In the genomic region with DNA sequence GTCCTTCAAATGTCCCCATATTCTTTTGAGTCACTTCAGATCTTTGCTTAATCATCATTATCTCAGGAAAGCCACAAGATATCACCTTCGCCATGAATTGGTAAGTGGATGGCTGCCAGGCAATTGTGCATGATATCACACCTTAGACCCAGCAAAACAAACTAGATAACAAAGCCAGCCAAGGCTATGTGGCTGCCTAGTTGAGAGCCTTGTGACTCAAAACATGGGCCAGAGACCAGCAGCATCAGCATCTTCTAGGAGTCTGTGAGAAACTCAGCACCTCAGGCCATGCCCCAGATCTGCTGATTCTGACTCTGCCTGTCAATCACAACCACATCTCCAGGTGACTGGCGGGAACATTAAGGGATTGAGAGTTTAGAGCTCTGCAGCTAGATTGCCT, we compare ENCODE assay signal across 19 cellular contexts.
DNase-seq lines count a peak whose midpoint lies in the region; ATAC-seq, FAIRE-seq and TF ChIP-seq lines count a peak whose summit lies in the region.
"Had no signal": no experiment of that assay in that cellular context is flagged by ENCODE, and none has a peak within 500 bp of the region (broad histone marks: within the 10 kb centered on the region; RNA-seq: fewer than 3 reads in every experiment).

No MANE protein-coding gene starts in this region.

- no peaks in the 10 kb centered on the region for H3K9me2 ChIP-seq in MM.1S (replicated peaks; ENCODE audit: insufficient read depth, low read length)

- DNase-seq in HepG2 (ENCODE audit: low spot score) (no peak), right lobe of liver (no peak), MM.1S (peak; percentile 47), esophagus muscularis mucosa (ENCODE audit: extremely low spot score) (peak; percentile 77), retinal pigment epithelial cell (ENCODE audit: low read depth) (peak; percentile 32), kidney (no peak)
- DNase-seq in stimulated activated CD4-positive, alpha-beta T cell treated with anti-CD3 and anti-CD28 coated beads, Interleukin-2, amount 100 ng/mL, for 24 hours = no peak
- DNase-seq: CD8-positive, alpha-beta T cell; H9; NCI-H1105 treated with DMSO at 0.1 percent for 48 hours; NCI-H1694; NCI-H2081 treated with DMSO at 0.1 percent for 48 hours; NCI-H446 treated with DMSO at 0.1 percent for 48 hours had no signal

- H3K79me2 ChIP-seq in HepG2 (ENCODE audit: insufficient read depth, low read length) (no peaks in the 10 kb centered on the region), MM.1S (ENCODE audit: low read length) (no peaks in the 10 kb centered on the region)

- no peak overlapping the region for H3K4me2 ChIP-seq in HepG2 (ENCODE audit: low read depth, low read length)
- H3K4me2 ChIP-seq in MM.1S (ENCODE audit: low read depth, low read length) = no peak overlapping the region
- H3K4me2 ChIP-seq: BLaER1 had no signal

- H3K4me1 ChIP-seq in HepG2 (ENCODE audit: insufficient read depth, low read length) (peaks cover 14% of the 10 kb centered on the region), right lobe of liver (no peaks in the 10 kb centered on the region), MM.1S (ENCODE audit: low read length) (no peaks in the 10 kb centered on the region), esophagus muscularis mucosa (peaks cover 3 to 29% (median 11%) of the 10 kb centered on the region in 4 donors), kidney (ENCODE audit: control insufficient read depth in 1 of 2, insufficient read depth in 1 of 2, low read depth in 1 of 2, low read length in 2 of 2) (no peaks in the 10 kb centered on the region)
- H3K4me1 ChIP-seq: BLaER1 had no signal

- CTCF ChIA-PET in HepG2 (lab: Yijun Ruan, JAX; ENCODE audit: low intra/inter-chr PET ratio, low total read pairs) = no interaction called here

- TF ChIP-seq EP300 in HepG2 (IDR thresholded peaks at IDR 0.05; ENCODE audit: low read depth in 2 of 2, low read length in 2 of 2) (no peak), HepG2 (CRISPR knock-in tag; IDR thresholded peaks at IDR 0.05; ENCODE audit: borderline replicate concordance) (no peak), esophagus muscularis mucosa (IDR thresholded peaks at IDR 0.05) (no peak)

- no peak for TF ChIP-seq CTCF in HepG2 (CRISPR knock-in tag; IDR thresholded peaks at IDR 0.05)
- no peak for TF ChIP-seq CTCF in right lobe of liver (IDR thresholded peaks at IDR 0.05)
- no peak for TF ChIP-seq CTCF in MM.1S (IDR thresholded peaks at IDR 0.05; ENCODE audit: low read length)
- no peak for TF ChIP-seq CTCF in esophagus muscularis mucosa (IDR thresholded peaks at IDR 0.05)
- TF ChIP-seq CTCF in retinal pigment epithelial cell (conservative IDR thresholded peaks at IDR 0.05; ENCODE audit: low read depth, low read length) = no peak
- no peak for TF ChIP-seq CTCF in kidney (IDR thresholded peaks at IDR 0.05; ENCODE audit: borderline replicate concordance, extremely low read depth, insufficient read depth)

- no TSS peak for BruUV-seq in HepG2 (replicated peaks; lab: Mats Ljungman, UMichigan)

- H4K20me1 ChIP-seq in HepG2 (ENCODE audit: insufficient read depth, low read length) (no peaks in the 10 kb centered on the region), MM.1S (ENCODE audit: insufficient read depth, low read length) (no peaks in the 10 kb centered on the region)
- H4K20me1 ChIP-seq: BLaER1 had no signal

- H3K9me3 ChIP-seq in HepG2 (ENCODE audit: low read length) (no peaks in the 10 kb centered on the region), right lobe of liver (no peaks in the 10 kb centered on the region), MM.1S (replicated peaks; ENCODE audit: insufficient read depth, low read length) (no peaks in the 10 kb centered on the region), esophagus muscularis mucosa (no peaks in the 10 kb centered on the region), kidney (ENCODE audit: control insufficient read depth in 1 of 2, low read length in 2 of 2) (no peaks in the 10 kb centered on the region)
- H3K9me3 ChIP-seq: BLaER1 had no signal

- H3K9ac ChIP-seq in HepG2 (ENCODE audit: insufficient read depth, low read depth, low read length) (no peak overlapping the region), MM.1S (ENCODE audit: low read length) (no peak overlapping the region), kidney (ENCODE audit: low read length in 2 of 2) (no peak overlapping the region)
- H3K9ac ChIP-seq: BLaER1 had no signal

- no peak for TF ChIP-seq RAD21 in HepG2 (CRISPR knock-in tag; IDR thresholded peaks at IDR 0.05)

- FAIRE-seq in HepG2 (lab: Jason Lieb, UNC) = no peak
- no peak for FAIRE-seq in kidney (lab: Jason Lieb, UNC)
- FAIRE-seq: A204.1, D721Med, G401.6 had no signal

- H3K27me3 ChIP-seq in HepG2 (ENCODE audit: control insufficient read depth in 1 of 2, insufficient read depth in 2 of 2, low read length in 2 of 2) = no peaks in the 10 kb centered on the region
- no peaks in the 10 kb centered on the region for H3K27me3 ChIP-seq in right lobe of liver
- no peaks in the 10 kb centered on the region for H3K27me3 ChIP-seq in MM.1S (replicated peaks; ENCODE audit: insufficient read depth, low read length)
- H3K27me3 ChIP-seq in esophagus muscularis mucosa = no peaks in the 10 kb centered on the region
- H3K27me3 ChIP-seq: BLaER1 had no signal

- in situ Hi-C loops in HepG2 (cut with HindIII; ENCODE audit: extremely low pct_ligation_motif_present, low pct_unique_long_range_greater_than_20kb) = no loop called here

- no peak overlapping the region for H3K4me3 ChIP-seq in HepG2 (replicated peaks in 1 of 3; ENCODE audit: insufficient read depth in 1 of 3, low read depth in 2 of 3, low read length in 3 of 3)
- H3K4me3 ChIP-seq in right lobe of liver = no peak overlapping the region
- no peak overlapping the region for H3K4me3 ChIP-seq in MM.1S (ENCODE audit: low read length)
- H3K4me3 ChIP-seq in esophagus muscularis mucosa = no peak overlapping the region
- no peak overlapping the region for H3K4me3 ChIP-seq in retinal pigment epithelial cell (ENCODE audit: low read length)
- no peak overlapping the region for H3K4me3 ChIP-seq in kidney (ENCODE audit: low read length in 2 of 2)
- H3K4me3 ChIP-seq: BLaER1 had no signal

- POLR2A ChIA-PET in HepG2 (lab: Yijun Ruan, JAX) = no interaction called here

- TF ChIP-seq POLR2A in HepG2 (IDR thresholded peaks at IDR 0.05; ENCODE audit: insufficient read depth in 1 of 2, low read depth in 2 of 2, low read length in 2 of 2) (no peak), right lobe of liver (IDR thresholded peaks at IDR 0.05) (no peak), esophagus muscularis mucosa (IDR thresholded peaks at IDR 0.05; ENCODE audit: low read depth) (no peak)

- H2AFZ ChIP-seq in HepG2 (ENCODE audit: low read length) (no peak overlapping the region), MM.1S (ENCODE audit: low read length) (no peak overlapping the region)

- intact Hi-C loops in HepG2 (cut with micrococcal nuclease; ENCODE audit: unreplicated experiment) (no loop called here), right lobe of liver (cut with DNase I) (no loop called here), esophagus muscularis mucosa (cut with DNase I) (no loop called here), kidney (cut with DNase I) (no loop called here)

- WGBS in HepG2 (ENCODE audit: low lambda C conversion rate) = 47% methylated on average over 2 of the region's 2 CpGs
- 38% methylated on average over 2 of the region's 2 CpGs for WGBS in right lobe of liver (ENCODE audit: insufficient coverage, low coverage, low lambda C conversion rate, missing lambda C conversion rate)
- WGBS in esophagus muscularis mucosa = 97% methylated on average over 2 of the region's 2 CpGs

- no peaks in the 10 kb centered on the region for H3K36me3 ChIP-seq in HepG2 (replicated peaks in 1 of 2; ENCODE audit: control insufficient read depth in 1 of 2, insufficient read depth in 2 of 2, low read length in 2 of 2)
- H3K36me3 ChIP-seq in right lobe of liver = no peaks in the 10 kb centered on the region
- no peaks in the 10 kb centered on the region for H3K36me3 ChIP-seq in MM.1S (replicated peaks; ENCODE audit: insufficient read depth, low read length)
- H3K36me3 ChIP-seq in esophagus muscularis mucosa = no peaks in the 10 kb centered on the region
- H3K36me3 ChIP-seq in kidney (ENCODE audit: control insufficient read depth in 1 of 2, insufficient read depth in 2 of 2, low read length in 2 of 2) = no peaks in the 10 kb centered on the region
- H3K36me3 ChIP-seq: BLaER1 had no signal

- ATAC-seq in HepG2 (no peak), right lobe of liver (no peak), GM18873 (IDR thresholded peaks at IDR 0.05; ENCODE audit: low FRiP score, unreplicated experiment) (no peak)
- ATAC-seq: CD8-positive, alpha-beta T cell had no signal

- H3F3A ChIP-seq in MM.1S (ENCODE audit: insufficient read depth, low read length) = no peaks in the 10 kb centered on the region

- H3K27ac ChIP-seq in HepG2 (ENCODE audit: extremely low read length, insufficient read depth, low read length) (no peak overlapping the region), right lobe of liver (no peak overlapping the region), MM.1S (ENCODE audit: low read length) (no peak overlapping the region), esophagus muscularis mucosa (replicated peaks in 1 of 4) (no peak overlapping the region), kidney (ENCODE audit: low read depth in 2 of 2, low read length in 2 of 2) (no peak overlapping the region)
- H3K27ac ChIP-seq: BLaER1, RWPE1 had no signal

TF ChIP-seq in HepG2, 621 proteins besides CTCF, POLR2A, EP300 and RAD21:
- TF ChIP-seq MAFK (conservative IDR thresholded peaks at IDR 0.05 in 1 of 2, IDR thresholded peaks at IDR 0.05 in 1 of 2; ENCODE audit: low read length in 2 of 2) = peak; percentile 13 to 20; a peak in 1 of 4 replicates
- TF ChIP-seq, protein P1, sequence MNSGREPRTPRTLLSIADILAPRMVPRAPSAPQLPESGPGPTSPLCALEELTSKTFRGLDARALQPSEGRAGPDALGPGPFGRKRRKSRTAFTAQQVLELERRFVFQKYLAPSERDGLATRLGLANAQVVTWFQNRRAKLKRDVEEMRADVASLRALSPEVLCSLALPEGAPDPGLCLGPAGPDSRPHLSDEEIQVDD (CRISPR knock-in tag; IDR thresholded peaks at IDR 0.05; ENCODE audit: borderline replicate concordance) = no peak

Comparison
In these comparisons a context has a peak if more than half of its experiments do, and no peak if none do; other contexts are left out.
1. DNase-seq: peak in MM.1S (single experiment), esophagus muscularis mucosa (single experiment) and retinal pigment epithelial cell (single experiment); none in HepG2 (single experiment), right lobe of liver (0 of 3), stimulated activated CD4-positive, alpha-beta T cell treated with anti-CD3 and anti-CD28 coated beads, Interleukin-2, amount 100 ng/mL, for 24 hours (0 of 2) and kidney (single experiment).